ENCODE assay signal across 12 cellular contexts in genomic region chr5:150295172-150295611, GRCh38. TPM values are rescaled to one million over a fixed set of nuclear protein-coding genes. Genes with fewer than 3 reads are reported as not detected.
DNase-seq lines count a peak whose midpoint lies in the region; ATAC-seq, FAIRE-seq and TF ChIP-seq lines count a peak whose summit lies in the region.
"Had no signal": no experiment of that assay in that cellular context is flagged by ENCODE, and none has a peak within 500 bp of the region (broad histone marks: within the 10 kb centered on the region; RNA-seq: fewer than 3 reads in every experiment).

No MANE protein-coding gene starts in this region.

- H3K27me3 Mint-ChIP-seq in HFFc6 (ENCODE audit: insufficient read depth) (no peaks in the 10 kb centered on the region; the same call in 1 of the 2 replicates), type B pancreatic cell (peaks cover 9% of the 10 kb centered on the region)

- no peak overlapping the region for H3K4me2 ChIP-seq in K562 (ENCODE audit: insufficient read depth, low read length)

- TF ChIP-seq POLR2A in K562 (conservative IDR thresholded peaks at IDR 0.05): no peak

- ATAC-seq in K562 (no peak), left lung (peak; percentile 70)
- ATAC-seq: activated CD8-positive, alpha-beta memory T cell treated with anti-CD3 and anti-CD28 coated beads, Interleukin-2, amount 10 ng/mL, durations not matched to agents 7 days and 5 days had no signal

- H3K9me3 Mint-ChIP-seq in HFFc6 (no peaks in the 10 kb centered on the region), type B pancreatic cell (no peaks in the 10 kb centered on the region)

- no peak overlapping the region for H3K27ac ChIP-seq in K562 (ENCODE audit: extremely low read depth, low read depth, low read length)
- H3K27ac ChIP-seq in left lung: no peak overlapping the region

- TF ChIP-seq CTCF in HFFc6 (IDR thresholded peaks at IDR 0.05) (no peak), K562 (IDR thresholded peaks at IDR 0.05 in 2 of 3, conservative IDR thresholded peaks at IDR 0.05 in 1 of 3; ENCODE audit: insufficient read depth in 2 of 3, low read depth in 1 of 3, low read length in 3 of 3) (no peak), left lung (IDR thresholded peaks at IDR 0.05) (no peak), type B pancreatic cell (conservative IDR thresholded peaks at IDR 0.05) (no peak)

- intact Hi-C loops in K562 (cut with micrococcal nuclease): no loop called here
- intact Hi-C loops in left lung (cut with DNase I): no loop called here

- H3K36me3 ChIP-seq in K562 (ENCODE audit: control insufficient read depth, insufficient read depth, low read length) (no peaks in the 10 kb centered on the region), left lung (no peaks in the 10 kb centered on the region)

- H3K36me3 Mint-ChIP-seq in HFFc6 (ENCODE audit: low read depth) (no peaks in the 10 kb centered on the region), type B pancreatic cell (no peaks in the 10 kb centered on the region)
- H3K36me3 Mint-ChIP-seq: activated CD8-positive, alpha-beta memory T cell treated with anti-CD3 and anti-CD28 coated beads, Interleukin-2, amount 10 ng/mL, durations not matched to agents 7 days and 5 days had no signal

- CTCF ChIA-PET in K562 (lab: Yijun Ruan, JAX; ENCODE audit: low intra/inter-chr PET ratio): no interaction called here

- no peaks in the 10 kb centered on the region for H4K20me1 ChIP-seq in K562 (replicated peaks; ENCODE audit: control insufficient read depth, insufficient read depth, low read length)

- H3K4me1 ChIP-seq in K562 (replicated peaks in 1 of 2; ENCODE audit: control insufficient read depth in 2 of 2, insufficient read depth in 2 of 2, low read length in 2 of 2) (peaks cover 22 to 38% of the 10 kb centered on the region in 2 experiments; a peak in 4 of 5 replicates), left lung (peaks cover 9 to 13% of the 10 kb centered on the region in 2 donors)

- no peak overlapping the region for H3K4me3 ChIP-seq in K562
- H3K4me3 ChIP-seq in left lung: no peak overlapping the region

- peak; percentile 75 for DNase-seq in A172 (ENCODE audit: low spot score)
- DNase-seq in HFFc6: peak; percentile 55
- DNase-seq in K562 (ENCODE audit: extremely low read depth in 1 of 4, low spot score in 3 of 4): no peak
- DNase-seq in left lung: peak in 1 of 2 donors; percentile 54
- no peak for DNase-seq in D341Med (ENCODE audit: low spot score)
- no peak for DNase-seq in activated gamma-delta T cell (lab: John Stamatoyannopoulos, UW)
- DNase-seq in ureter (ENCODE audit: low spot score): no peak
- DNase-seq in type B pancreatic cell (ENCODE audit: extremely low spot score, unreplicated experiment): no peak
- DNase-seq: activated CD8-positive, alpha-beta memory T cell treated with anti-CD3 and anti-CD28 coated beads, Interleukin-2, amount 10 ng/mL, durations not matched to agents 7 days and 5 days; OCI-M1 had no signal

- H3K9ac ChIP-seq in K562 (ENCODE audit: insufficient read depth in 1 of 2, low read depth in 2 of 2, low read length in 2 of 2): 0 out of 4 replicates have a peak overlapping the region, but pooled peaks of 1 of the 2 experiments have one; percentile 28

- H3K9me3 ChIP-seq in K562 (replicated peaks; ENCODE audit: control insufficient read depth, insufficient read depth, low read depth, low read length) (no peaks in the 10 kb centered on the region), left lung (no peaks in the 10 kb centered on the region)

- in situ Hi-C loops in K562 (cut with MboI): no loop called here

- no peak for FAIRE-seq in K562 (lab: Jason Lieb, UNC)

- POLR2A ChIA-PET in K562 (lab: Yijun Ruan, JAX): interaction anchor here (0.9 kb wide), 1 partner anchor 127 kb away, joined by 3 read pairs; no protein-coding TSS in a partner anchor

- no peak for TF ChIP-seq RAD21 in K562 (CRISPR knock-in tag; conservative IDR thresholded peaks at IDR 0.05 in 1 of 2, IDR thresholded peaks at IDR 0.05 in 1 of 2)

- no peak overlapping the region for H2AFZ ChIP-seq in K562 (ENCODE audit: low read depth, low read length)

- BruUV-seq in K562 (replicated peaks; lab: Mats Ljungman, UMichigan): no TSS peak

- H3K4me1 Mint-ChIP-seq in HFFc6 (ENCODE audit: low read depth): peaks cover 41% of the 10 kb centered on the region
- peaks cover 26% of the 10 kb centered on the region for H3K4me1 Mint-ChIP-seq in type B pancreatic cell (ENCODE audit: unreplicated experiment)
- H3K4me1 Mint-ChIP-seq: activated CD8-positive, alpha-beta memory T cell treated with anti-CD3 and anti-CD28 coated beads, Interleukin-2, amount 10 ng/mL, durations not matched to agents 7 days and 5 days had no signal

- peaks cover 14% of the 10 kb centered on the region for H3K9me1 ChIP-seq in K562 (ENCODE audit: control insufficient read depth, insufficient read depth, low read length)

- peak overlapping the region; percentile 61 for H3K27ac Mint-ChIP-seq in HFFc6
- no peak overlapping the region for H3K27ac Mint-ChIP-seq in type B pancreatic cell
- H3K27ac Mint-ChIP-seq: activated CD8-positive, alpha-beta memory T cell treated with anti-CD3 and anti-CD28 coated beads, Interleukin-2, amount 10 ng/mL, durations not matched to agents 7 days and 5 days had no signal

- H3K79me2 ChIP-seq in K562 (ENCODE audit: control insufficient read depth, insufficient read depth, low read length): no peaks in the 10 kb centered on the region

- TF ChIP-seq EP300 in K562 (IDR thresholded peaks at IDR 0.05; ENCODE audit: low read length): no peak

- 45% methylated on average over 10 of the region's 10 CpGs for WGBS in K562 (ENCODE audit: insufficient coverage, low coverage, missing lambda C conversion rate)

- H3K27me3 ChIP-seq in K562 (ENCODE audit: control insufficient read depth in 2 of 2, insufficient read depth in 2 of 2, low read length in 2 of 2): peaks cover 0 to 14% of the 10 kb centered on the region in 2 experiments; a peak in 2 of 5 replicates
- peaks cover 0 to 5% of the 10 kb centered on the region in 2 donors for H3K27me3 ChIP-seq in left lung

- H3K4me3 Mint-ChIP-seq in HFFc6 (no peak overlapping the region), type B pancreatic cell (no peak overlapping the region)
- H3K4me3 Mint-ChIP-seq: activated CD8-positive, alpha-beta memory T cell treated with anti-CD3 and anti-CD28 coated beads, Interleukin-2, amount 10 ng/mL, durations not matched to agents 7 days and 5 days had no signal

TF ChIP-seq in K562, 482 proteins besides CTCF, POLR2A, EP300 and RAD21 (continues in another document):
- TF ChIP-seq ZNF583 (CRISPR knock-in tag; IDR thresholded peaks at IDR 0.05) (no peak), PCBP2 (IDR thresholded peaks at IDR 0.05; ENCODE audit: low read depth, low read length, poor library complexity, severe bottlenecking) (no peak), PTBP1 (IDR thresholded peaks at IDR 0.05; ENCODE audit: low read depth, low read length) (no peak)

RNA-seq across cellular contexts. Expression of gene CAMK2A, which starts 5.6 kb away (rescaled TPM):
- 1.2 and 1.3 TPM in 2 replicates for total RNA-seq in A172 (2014; rRNA removed; shearing (Covaris generic))
- under 1 TPM; 0.09 to 0.64 (median 0.18) TPM for total RNA-seq in HFFc6 (2021; fragmentation: NEBNext Ultra II Directional; extraction: Animal tissue kit (Norgen Biotek cat#: 25700))
- total RNA-seq in K562 (2011; cell fraction: chromatin; rRNA removed; ENCODE audit: low replicate concordance): 0.19 TPM in 1 of 2 replicates, not detected in the other
- total RNA-seq in K562 (2011; cell fraction: nucleolus; rRNA removed): 0.17 TPM in 1 of 2 replicates, not detected in the other
- total RNA-seq in K562 (2011; cell fraction: nucleoplasm; rRNA removed): 0.07 TPM in 1 of 2 replicates, not detected in the other
- total RNA-seq in K562 (2014; rRNA removed) (0.18 TPM in 1 of 2 replicates, not detected in the other), K562 (2014; rRNA removed; fragmentation: Illumina TruSeq; extraction: Trizol) (not detected in 2 replicates), K562 (2015; rRNA removed; fragmentation: Illumina TruSeq; extraction: Trizol) (0.04 TPM in 2 replicates), K562 (2021) (0.13 TPM in 1 of 2 replicates, not detected in the other), left lung (1 to 10 TPM in 1 of 2 donors, under 1 TPM in 1; 0.64 to 1.2 TPM), ureter (1.4 TPM), type B pancreatic cell (ENCODE audit: low replicate concordance) (0.26 and 3.7 TPM in 2 replicates)
- polyA plus RNA-seq in K562 (2011; rRNA removed) (not detected in 2 replicates), K562 (2014; fragmentation: Illumina TruSeq; extraction: Trizol) (0.10 TPM in 1 of 2 replicates, not detected in the other), K562 (2014; fragmentation: Nextera tagmentation; extraction: Ambion mirVana) (not detected), K562 (2014; rRNA removed) (0.01 and 0.28 TPM in 2 replicates)
- not detected in 2 replicates for polyA plus RNA-seq in K562 (2011; cell fraction: cytosol; rRNA removed)
- 0.11 TPM in 2 replicates for polyA plus RNA-seq in K562 (2011; cell fraction: nucleus; rRNA removed)
- 0.05 and 0.24 TPM in 2 replicates for polyA plus RNA-seq in K562 (2012)
- polyA minus RNA-seq in K562 (2011; rRNA and poly(A)+ RNA removed): not detected in 2 replicates
- not detected in 2 replicates for polyA minus RNA-seq in K562 (2011; cell fraction: cytosol; rRNA and poly(A)+ RNA removed)
- 0.22 TPM in 1 of 2 replicates, not detected in the other for polyA minus RNA-seq in K562 (2011; cell fraction: nucleus; rRNA and poly(A)+ RNA removed)
- total RNA-seq: activated CD8-positive, alpha-beta memory T cell treated with anti-CD3 and anti-CD28 coated beads, Interleukin-2, amount 10 ng/mL, durations not matched to agents 7 days and 5 days; epithelial cell of proximal tubule; pulmonary artery endothelial cell had no signal

RNA-seq across cellular contexts. Expression of gene ARSI, which starts 7.5 kb away (rescaled TPM):
- 1.9 and 5.0 TPM in 2 replicates for total RNA-seq in A172 (2014; rRNA removed; shearing (Covaris generic))
- total RNA-seq in HFFc6 (2021; fragmentation: NEBNext Ultra II Directional; extraction: Animal tissue kit (Norgen Biotek cat#: 25700)): 1 to 10 TPM; 4.6 to 6.7 (median 4.9) TPM
- not detected in 2 replicates for total RNA-seq in K562 (2011; cell fraction: chromatin; rRNA removed; ENCODE audit: low replicate concordance)
- 0.26 TPM in 1 of 2 replicates, not detected in the other for total RNA-seq in K562 (2011; cell fraction: nucleolus; rRNA removed)
- not detected in 2 replicates for total RNA-seq in K562 (2011; cell fraction: nucleoplasm; rRNA removed)
- total RNA-seq in K562 (2014; rRNA removed) (0.12 TPM in 1 of 2 replicates, not detected in the other), K562 (2014; rRNA removed; fragmentation: Illumina TruSeq; extraction: Trizol) (not detected in 2 replicates), K562 (2015; rRNA removed; fragmentation: Illumina TruSeq; extraction: Trizol) (not detected in 2 replicates), K562 (2021) (0.04 TPM in 2 replicates), left lung (1 to 10 TPM; 6.6 to 7.5 TPM), ureter (0.65 TPM), type B pancreatic cell (ENCODE audit: low replicate concordance) (1.4 and 4.6 TPM in 2 replicates)
- polyA plus RNA-seq in K562 (2011; rRNA removed) (0.07 TPM in 1 of 2 replicates, not detected in the other), K562 (2014; fragmentation: Illumina TruSeq; extraction: Trizol) (not detected in 2 replicates), K562 (2014; fragmentation: Nextera tagmentation; extraction: Ambion mirVana) (not detected), K562 (2014; rRNA removed) (not detected in 2 replicates)
- polyA plus RNA-seq in K562 (2011; cell fraction: cytosol; rRNA removed): 0.16 TPM in 1 of 2 replicates, not detected in the other
- not detected in 2 replicates for polyA plus RNA-seq in K562 (2011; cell fraction: nucleus; rRNA removed)
- 0.08 TPM in 1 of 2 replicates, not detected in the other for polyA plus RNA-seq in K562 (2012)
- not detected in 2 replicates for polyA minus RNA-seq in K562 (2011; rRNA and poly(A)+ RNA removed)
- polyA minus RNA-seq in K562 (2011; cell fraction: cytosol; rRNA and poly(A)+ RNA removed): not detected in 2 replicates
- not detected in 2 replicates for polyA minus RNA-seq in K562 (2011; cell fraction: nucleus; rRNA and poly(A)+ RNA removed)
- total RNA-seq: activated CD8-positive, alpha-beta memory T cell treated with anti-CD3 and anti-CD28 coated beads, Interleukin-2, amount 10 ng/mL, durations not matched to agents 7 days and 5 days; pulmonary artery endothelial cell had no signal

Comparison
In these comparisons a context has a peak if more than half of its experiments do, and no peak if none do; other contexts are left out.
1. DNase-seq: peak in A172 (single experiment) and HFFc6 (single experiment); none in K562 (0 of 4), D341Med (single experiment), activated gamma-delta T cell (single experiment), ureter (single experiment) and type B pancreatic cell (single experiment).